In the genomic region with DNA sequence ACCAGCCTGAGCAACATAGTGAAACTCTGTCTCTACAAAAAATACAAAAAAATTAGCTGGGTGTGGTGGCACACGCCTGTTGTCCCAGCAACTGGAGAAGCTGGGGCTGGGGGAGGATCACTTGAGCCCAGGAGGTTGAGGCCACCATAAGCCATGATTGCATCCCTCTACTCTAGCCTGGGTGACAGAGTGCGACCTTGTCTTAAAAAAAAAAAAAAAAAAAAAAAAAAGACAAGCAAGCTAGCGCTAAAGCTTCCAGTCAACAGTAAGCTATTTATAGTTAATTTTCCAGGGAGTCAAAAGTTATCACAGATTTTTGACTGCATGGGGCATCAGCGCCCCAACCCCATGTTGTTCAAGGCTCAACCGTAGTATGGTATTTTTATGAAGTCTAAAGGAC, we compare ENCODE assay signal across 23 cellular contexts.
DNase-seq lines count a peak whose midpoint lies in the region; ATAC-seq and TF ChIP-seq lines count a peak whose summit lies in the region.
"Had no signal": no experiment of that assay in that cellular context is flagged by ENCODE, and none has a peak within 500 bp of the region (broad histone marks: within the 10 kb centered on the region; RNA-seq: fewer than 3 reads in every experiment).

No MANE protein-coding gene starts in this region.

- CTCF ChIA-PET in Calu3 (lab: Charles Lee) (interaction anchor here (0.6 kb wide), 1 partner anchor 64 kb away, joined by 3 read pairs; no protein-coding TSS in a partner anchor), PC-3 (lab: Charles Lee) (interaction anchor here (0.6 kb wide), 1 partner anchor 570 kb away, joined by 4 read pairs; no protein-coding TSS in a partner anchor)

- H3K27me3 Mint-ChIP-seq in Calu3 (ENCODE audit: unreplicated experiment) (no peaks in the 10 kb centered on the region), chondrocyte (ENCODE audit: low read depth) (no peaks in the 10 kb centered on the region)
- H3K27me3 Mint-ChIP-seq: B cell had no signal

- DNase-seq in Right ventricle myocardium superior (no peak), cardiac septum (ENCODE audit: low spot score) (no peak), Calu3 (no peak), chondrocyte (ENCODE audit: low spot score) (no peak), NCI-H748 treated with DMSO at 0.1 percent for 48 hours (lab: John Stamatoyannopoulos, UW) (no peak), PC-3 (no peak)
- DNase-seq: AML-193; Caco-2; CD4-positive, alpha-beta T cell; CD8-positive, alpha-beta T cell; DMS 273 treated with DMSO at 0.1 percent for 48 hours; DMS153; DMS53; DMS79; DND-41; EL; GDM1 had no signal

- BruUV-seq in Calu3 (replicated peaks; lab: Mats Ljungman, UMichigan) (no TSS peak), PC-3 (replicated peaks; lab: Mats Ljungman, UMichigan) (no TSS peak)

- no peaks in the 10 kb centered on the region for H3K9me3 ChIP-seq in PC-3 (ENCODE audit: low read length)
- H3K9me3 ChIP-seq: A549, Caco-2 had no signal

- H3K9me3 Mint-ChIP-seq in Calu3 (ENCODE audit: low read depth, unreplicated experiment) (no peaks in the 10 kb centered on the region), chondrocyte (ENCODE audit: low read depth) (peaks cover 6% of the 10 kb centered on the region)
- H3K9me3 Mint-ChIP-seq: CD4-positive, alpha-beta T cell; CD8-positive, alpha-beta T cell had no signal

- H3K4me3 Mint-ChIP-seq in Calu3 (ENCODE audit: low read depth, unreplicated experiment) (no peak overlapping the region), chondrocyte (ENCODE audit: unreplicated experiment) (no peak overlapping the region)
- H3K4me3 Mint-ChIP-seq: B cell; CD4-positive, alpha-beta T cell; CD8-positive, alpha-beta T cell had no signal

- H3K36me3 Mint-ChIP-seq in Calu3 (ENCODE audit: insufficient read depth, unreplicated experiment): no peaks in the 10 kb centered on the region
- no peaks in the 10 kb centered on the region for H3K36me3 Mint-ChIP-seq in chondrocyte (ENCODE audit: low read depth)
- H3K36me3 Mint-ChIP-seq: CD8-positive, alpha-beta T cell had no signal

- H3K4me2 ChIP-seq in PC-3 (ENCODE audit: low read length): no peak overlapping the region
- H3K4me2 ChIP-seq: A549; BLaER1 treated with 17β-estradiol and CSF1 and Interleukin-3, amounts not matched to agents 10 nM and 100 nM had no signal

- no peaks in the 10 kb centered on the region for H4K20me1 ChIP-seq in PC-3 (ENCODE audit: low read length)
- H4K20me1 ChIP-seq: BLaER1 treated with 17β-estradiol and CSF1 and Interleukin-3, amounts not matched to agents 10 nM and 100 nM had no signal

- H3K4me1 ChIP-seq in PC-3 (ENCODE audit: insufficient read depth, low read length): no peaks in the 10 kb centered on the region
- H3K4me1 ChIP-seq: A549; BLaER1 treated with 17β-estradiol and CSF1 and Interleukin-3, amounts not matched to agents 10 nM and 100 nM; Caco-2 had no signal

- H3K4me1 Mint-ChIP-seq in Calu3 (ENCODE audit: low read depth, unreplicated experiment) (no peaks in the 10 kb centered on the region), chondrocyte (ENCODE audit: low read depth) (peaks cover 23% of the 10 kb centered on the region)
- H3K4me1 Mint-ChIP-seq: B cell had no signal

- no peaks in the 10 kb centered on the region for H3K79me2 ChIP-seq in PC-3 (ENCODE audit: low read length)

- H3K9ac ChIP-seq in PC-3 (ENCODE audit: low read length): no peak overlapping the region
- H3K9ac ChIP-seq: BLaER1 treated with 17β-estradiol and CSF1 and Interleukin-3, amounts not matched to agents 10 nM and 100 nM had no signal

- H3K27me3 ChIP-seq in PC-3 (ENCODE audit: low read length): no peaks in the 10 kb centered on the region
- H3K27me3 ChIP-seq: BLaER1 treated with 17β-estradiol and CSF1 and Interleukin-3, amounts not matched to agents 10 nM and 100 nM had no signal

- intact Hi-C loops in Right ventricle myocardium superior (cut with DNase I) (no loop called here), cardiac septum (cut with DNase I) (no loop called here), Calu3 (cut with micrococcal nuclease; ENCODE audit: unreplicated experiment) (no loop called here), PC-3 (cut with micrococcal nuclease) (no loop called here)

- POLR2A ChIA-PET in PC-3 (lab: Charles Lee; ENCODE audit: unreplicated experiment): interaction anchor here (0.6 kb wide), 1 partner anchor 41 kb away, joined by 12 read pairs; no protein-coding TSS in a partner anchor

- ATAC-seq in Right ventricle myocardium superior (ENCODE audit: poor library complexity): peak; percentile 10
- no peak for ATAC-seq in PC-3
- ATAC-seq: A549; CD8-positive, alpha-beta T cell; GM12878 had no signal

- no peak overlapping the region for H2AFZ ChIP-seq in PC-3 (ENCODE audit: low read length)

- H3K27ac ChIP-seq in PC-3 (ENCODE audit: low read length): no peak overlapping the region
- H3K27ac ChIP-seq: 22Rv1; A549; BLaER1 treated with 17β-estradiol and CSF1 and Interleukin-3, amounts not matched to agents 10 nM and 100 nM; C4-2B had no signal

- TF ChIP-seq CTCF in Calu3 (IDR thresholded peaks at IDR 0.05; ENCODE audit: unreplicated experiment): no peak
- TF ChIP-seq CTCF in chondrocyte (IDR thresholded peaks at IDR 0.05): no peak
- no peak for TF ChIP-seq CTCF in PC-3 (conservative IDR thresholded peaks at IDR 0.05; ENCODE audit: low read depth, low read length)

- no peak overlapping the region for H3K4me3 ChIP-seq in PC-3 (ENCODE audit: low read length)
- H3K4me3 ChIP-seq: A549; BLaER1 treated with 17β-estradiol and CSF1 and Interleukin-3, amounts not matched to agents 10 nM and 100 nM; GM12878 had no signal

- H3K36me3 ChIP-seq in PC-3 (ENCODE audit: low read depth, low read length): no peaks in the 10 kb centered on the region
- H3K36me3 ChIP-seq: BLaER1 treated with 17β-estradiol and CSF1 and Interleukin-3, amounts not matched to agents 10 nM and 100 nM had no signal

- H3F3A ChIP-seq in PC-3 (ENCODE audit: low read length, unreplicated experiment): no peaks in the 10 kb centered on the region

- no peaks in the 10 kb centered on the region for H3K9me2 ChIP-seq in PC-3 (replicated peaks; ENCODE audit: low read length)

- H3K27ac Mint-ChIP-seq in Calu3 (ENCODE audit: unreplicated experiment) (peak overlapping the region; percentile 48), chondrocyte (ENCODE audit: unreplicated experiment) (peak overlapping the region; percentile 94)
- H3K27ac Mint-ChIP-seq: B cell; CD4-positive, alpha-beta T cell; CD8-positive, alpha-beta T cell had no signal
